1 cellular context compared by ENCODE assay signal in genomic region chrX:41350150-41350975, GRCh38.
A peak's percentile ranks its signal among the peaks of the same experiment; 100 is the strongest.
TF ChIP-seq lines count a peak whose summit lies in the region.

No MANE protein-coding gene starts in this region.

TF ChIP-seq in GM12878, 131 proteins besides CTCF, POLR2A, EP300 and RAD21 (continued from another document):
- TF ChIP-seq, protein P1, sequence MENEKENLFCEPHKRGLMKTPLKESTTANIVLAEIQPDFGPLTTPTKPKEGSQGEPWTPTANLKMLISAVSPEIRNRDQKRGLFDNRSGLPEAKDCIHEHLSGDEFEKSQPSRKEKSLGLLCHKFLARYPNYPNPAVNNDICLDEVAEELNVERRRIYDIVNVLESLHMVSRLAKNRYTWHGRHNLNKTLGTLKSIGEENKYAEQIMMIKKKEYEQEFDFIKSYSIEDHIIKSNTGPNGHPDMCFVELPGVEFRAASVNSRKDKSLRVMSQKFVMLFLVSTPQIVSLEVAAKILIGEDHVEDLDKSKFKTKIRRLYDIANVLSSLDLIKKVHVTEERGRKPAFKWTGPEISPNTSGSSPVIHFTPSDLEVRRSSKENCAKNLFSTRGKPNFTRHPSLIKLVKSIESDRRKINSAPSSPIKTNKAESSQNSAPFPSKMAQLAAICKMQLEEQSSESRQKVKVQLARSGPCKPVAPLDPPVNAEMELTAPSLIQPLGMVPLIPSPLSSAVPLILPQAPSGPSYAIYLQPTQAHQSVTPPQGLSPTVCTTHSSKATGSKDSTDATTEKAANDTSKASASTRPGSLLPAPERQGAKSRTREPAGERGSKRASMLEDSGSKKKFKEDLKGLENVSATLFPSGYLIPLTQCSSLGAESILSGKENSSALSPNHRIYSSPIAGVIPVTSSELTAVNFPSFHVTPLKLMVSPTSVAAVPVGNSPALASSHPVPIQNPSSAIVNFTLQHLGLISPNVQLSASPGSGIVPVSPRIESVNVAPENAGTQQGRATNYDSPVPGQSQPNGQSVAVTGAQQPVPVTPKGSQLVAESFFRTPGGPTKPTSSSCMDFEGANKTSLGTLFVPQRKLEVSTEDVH (IDR thresholded peaks at IDR 0.05; ENCODE audit: low read depth, partially characterized antibody): peak; percentile 37
- TF ChIP-seq FOXM1 (IDR thresholded peaks at IDR 0.05; ENCODE audit: low read depth, low read length) (peak; percentile 36; the same call in 1 of the 2 replicates), SMC3 (IDR thresholded peaks at IDR 0.05; ENCODE audit: borderline replicate concordance, low read length) (no peak), IKZF1 (conservative IDR thresholded peaks at IDR 0.05) (no peak), HDGF (IDR thresholded peaks at IDR 0.05) (no peak), EED (IDR thresholded peaks at IDR 0.05; ENCODE audit: low read depth) (no peak), TCF12 (IDR thresholded peaks at IDR 0.05; ENCODE audit: low read depth, low read length) (no peak), NFYA (IDR thresholded peaks at IDR 0.05; ENCODE audit: borderline replicate concordance, low read depth, low read length) (no peak)
- TF ChIP-seq, protein P2, sequence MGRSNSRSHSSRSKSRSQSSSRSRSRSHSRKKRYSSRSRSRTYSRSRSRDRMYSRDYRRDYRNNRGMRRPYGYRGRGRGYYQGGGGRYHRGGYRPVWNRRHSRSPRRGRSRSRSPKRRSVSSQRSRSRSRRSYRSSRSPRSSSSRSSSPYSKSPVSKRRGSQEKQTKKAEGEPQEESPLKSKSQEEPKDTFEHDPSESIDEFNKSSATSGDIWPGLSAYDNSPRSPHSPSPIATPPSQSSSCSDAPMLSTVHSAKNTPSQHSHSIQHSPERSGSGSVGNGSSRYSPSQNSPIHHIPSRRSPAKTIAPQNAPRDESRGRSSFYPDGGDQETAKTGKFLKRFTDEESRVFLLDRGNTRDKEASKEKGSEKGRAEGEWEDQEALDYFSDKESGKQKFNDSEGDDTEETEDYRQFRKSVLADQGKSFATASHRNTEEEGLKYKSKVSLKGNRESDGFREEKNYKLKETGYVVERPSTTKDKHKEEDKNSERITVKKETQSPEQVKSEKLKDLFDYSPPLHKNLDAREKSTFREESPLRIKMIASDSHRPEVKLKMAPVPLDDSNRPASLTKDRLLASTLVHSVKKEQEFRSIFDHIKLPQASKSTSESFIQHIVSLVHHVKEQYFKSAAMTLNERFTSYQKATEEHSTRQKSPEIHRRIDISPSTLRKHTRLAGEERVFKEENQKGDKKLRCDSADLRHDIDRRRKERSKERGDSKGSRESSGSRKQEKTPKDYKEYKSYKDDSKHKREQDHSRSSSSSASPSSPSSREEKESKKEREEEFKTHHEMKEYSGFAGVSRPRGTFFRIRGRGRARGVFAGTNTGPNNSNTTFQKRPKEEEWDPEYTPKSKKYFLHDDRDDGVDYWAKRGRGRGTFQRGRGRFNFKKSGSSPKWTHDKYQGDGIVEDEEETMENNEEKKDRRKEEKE (IDR thresholded peaks at IDR 0.05): 0 out of 2 replicates have a peak, but pooled peaks have one; percentile 20
- TF ChIP-seq, protein P3, sequence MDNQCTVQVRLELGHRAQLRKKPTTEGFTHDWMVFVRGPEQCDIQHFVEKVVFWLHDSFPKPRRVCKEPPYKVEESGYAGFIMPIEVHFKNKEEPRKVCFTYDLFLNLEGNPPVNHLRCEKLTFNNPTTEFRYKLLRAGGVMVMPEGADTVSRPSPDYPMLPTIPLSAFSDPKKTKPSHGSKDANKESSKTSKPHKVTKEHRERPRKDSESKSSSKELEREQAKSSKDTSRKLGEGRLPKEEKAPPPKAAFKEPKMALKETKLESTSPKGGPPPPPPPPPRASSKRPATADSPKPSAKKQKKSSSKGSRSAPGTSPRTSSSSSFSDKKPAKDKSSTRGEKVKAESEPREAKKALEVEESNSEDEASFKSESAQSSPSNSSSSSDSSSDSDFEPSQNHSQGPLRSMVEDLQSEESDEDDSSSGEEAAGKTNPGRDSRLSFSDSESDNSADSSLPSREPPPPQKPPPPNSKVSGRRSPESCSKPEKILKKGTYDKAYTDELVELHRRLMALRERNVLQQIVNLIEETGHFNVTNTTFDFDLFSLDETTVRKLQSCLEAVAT (IDR thresholded peaks at IDR 0.05): no peak
